ENCODE assay signal across 6 cellular contexts in the genomic region with DNA sequence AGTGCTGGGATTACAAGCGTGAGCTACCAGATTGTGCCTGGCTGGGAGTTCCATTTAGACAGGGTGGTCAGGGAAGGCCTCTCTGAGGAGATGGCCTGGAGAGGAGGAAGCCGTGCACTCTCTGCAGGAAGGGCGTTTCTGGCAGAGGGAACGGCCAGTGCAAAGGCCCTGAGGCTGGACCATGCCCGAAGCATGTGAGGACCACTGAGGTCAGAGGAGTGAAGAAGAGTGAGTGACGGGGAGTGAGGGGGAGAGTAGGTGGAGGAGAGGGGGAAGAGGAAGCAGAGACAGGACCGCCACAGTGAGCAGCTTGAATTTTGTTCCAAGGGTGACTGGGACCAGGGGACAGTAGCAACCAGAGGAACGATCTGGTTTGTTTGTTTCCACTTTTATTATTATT. TPM values are rescaled to one million over a fixed set of nuclear protein-coding genes. Genes with fewer than 3 reads are reported as not detected.
"Had no signal": no experiment of that assay in that cellular context is flagged by ENCODE, and none has a peak within 500 bp of the region (broad histone marks: within the 10 kb centered on the region; RNA-seq: fewer than 3 reads in every experiment).

No MANE protein-coding gene starts in this region.

- H3K4me3 ChIP-seq: GM23338 had no signal

- H3K4me3 Mint-ChIP-seq: GM23338, H9, HFFc6 had no signal

- H3K27ac Mint-ChIP-seq: GM23338, H9, HFFc6 had no signal

- H3K9me3 Mint-ChIP-seq: H9 had no signal

- ATAC-seq: GM23338 had no signal

- H3K4me2 ChIP-seq: GM23338 had no signal

- H3K4me1 Mint-ChIP-seq: GM23338, H9 had no signal

- DNase-seq: H9, HCEC 1CT, HFFc6, IMR-90, KBM-7 had no signal

- H2AFZ ChIP-seq: GM23338 had no signal

RNA-seq across cellular contexts. Expression of gene CELF5, which starts 32.6 kb away (rescaled TPM):
- total RNA-seq: IMR-90 had no signal
